15 cellular contexts compared by ENCODE assay signal in genomic region chr17:72423286-72423589, GRCh38.
DNase-seq lines count a peak whose midpoint lies in the region; ATAC-seq and TF ChIP-seq lines count a peak whose summit lies in the region.
"Had no signal": no experiment of that assay in that cellular context is flagged by ENCODE, and none has a peak within 500 bp of the region (broad histone marks: within the 10 kb centered on the region; RNA-seq: fewer than 3 reads in every experiment).

No MANE protein-coding gene starts in this region.

- no peaks in the 10 kb centered on the region for H3K36me3 ChIP-seq in BE2C
- peaks cover 11% of the 10 kb centered on the region for H3K36me3 ChIP-seq in OCI-LY3 (replicated peaks; ENCODE audit: low read depth, low read length)
- no peaks in the 10 kb centered on the region for H3K36me3 ChIP-seq in neuronal stem cell (replicated peaks in 1 of 2; ENCODE audit: control insufficient read depth in 2 of 2, insufficient read depth in 2 of 2, low read length in 2 of 2)
- H3K36me3 ChIP-seq in WERI-Rb-1, result peaks cover 3% of the 10 kb centered on the region
- H3K36me3 ChIP-seq: upper lobe of right lung had no signal

- H2AFZ ChIP-seq in OCI-LY3 (ENCODE audit: low read depth, low read length) (no peak overlapping the region), neuronal stem cell (ENCODE audit: low read length) (no peak overlapping the region)
- H2AFZ ChIP-seq: parathyroid adenoma had no signal

- no CpG with 5 or more reads among the region's 5 CpGs for WGBS in neuronal stem cell (ENCODE audit: extremely low coverage in 2 of 2, insufficient read length in 2 of 2, insufficient replicate concordance in 1 of 2), 2 donors

- POLR2A ChIA-PET in MCF 10A (lab: Yijun Ruan, JAX), result interaction anchor here (0.6 to 1.6 kb wide), 4 partner anchors 9 to 71 kb away, joined by 3 read pairs; no protein-coding TSS in a partner anchor

- no TSS peak for BruUV-seq in MCF 10A (replicated peaks; lab: Mats Ljungman, UMichigan)

- H3K18ac ChIP-seq in neuronal stem cell (ENCODE audit: low read length), result no peak overlapping the region

- no peaks in the 10 kb centered on the region for H4K20me1 ChIP-seq in OCI-LY3 (ENCODE audit: insufficient read depth, low read length)

- H3K4ac ChIP-seq in neuronal stem cell (ENCODE audit: low read length), result no peak overlapping the region

- no peak overlapping the region for H2BK5ac ChIP-seq in neuronal stem cell (ENCODE audit: low read length)

- H3K36me3 Mint-ChIP-seq in MCF 10A (ENCODE audit: insufficient read depth, unreplicated experiment) (peaks cover 71% of the 10 kb centered on the region), natural killer cell (no peaks in the 10 kb centered on the region)
- H3K36me3 Mint-ChIP-seq: activated naive CD4-positive, alpha-beta T cell treated with anti-CD3 and anti-CD28 coated beads, Interleukin-2, amount 50 U/mL, for 24 hours had no signal

- H2BK12ac ChIP-seq in neuronal stem cell (ENCODE audit: low read length), result no peak overlapping the region

- no peak overlapping the region for H4K8ac ChIP-seq in neuronal stem cell (ENCODE audit: low read depth, low read length)

- H4K91ac ChIP-seq in neuronal stem cell (ENCODE audit: low read depth, low read length, poor library complexity), result no peak overlapping the region

- peak overlapping the region; percentile 90 for H3K9ac ChIP-seq in OCI-LY3 (ENCODE audit: low read length)
- H3K9ac ChIP-seq in neuronal stem cell (ENCODE audit: low read depth, low read length, poor library complexity), result no peak overlapping the region
- H3K9ac ChIP-seq: parathyroid adenoma had no signal

- H3K23ac ChIP-seq in neuronal stem cell (ENCODE audit: low read depth, low read length, poor library complexity), result no peak overlapping the region

- ATAC-seq in natural killer cell, result no peak

- peaks cover 5% of the 10 kb centered on the region for H3K79me2 ChIP-seq in OCI-LY3 (ENCODE audit: low read length)
- H3K79me2 ChIP-seq: parathyroid adenoma had no signal

- H3K4me2 ChIP-seq in OCI-LY3 (ENCODE audit: low read length) (peak overlapping the region; percentile 97), neuronal stem cell (ENCODE audit: insufficient read depth, low read length, poor library complexity, severe bottlenecking) (no peak overlapping the region)

- H2BK15ac ChIP-seq in neuronal stem cell (ENCODE audit: low read length), result peak overlapping the region; percentile 31

- H3K27ac Mint-ChIP-seq in MCF 10A (ENCODE audit: low read depth, unreplicated experiment), result peak overlapping the region; percentile 63
- H3K27ac Mint-ChIP-seq in natural killer cell, result no peak overlapping the region
- H3K27ac Mint-ChIP-seq: activated naive CD4-positive, alpha-beta T cell treated with anti-CD3 and anti-CD28 coated beads, Interleukin-2, amount 50 U/mL, for 24 hours had no signal

- H3K4me3 Mint-ChIP-seq in MCF 10A (ENCODE audit: unreplicated experiment) (peak overlapping the region; percentile 19), natural killer cell (no peak overlapping the region)
- H3K4me3 Mint-ChIP-seq: activated naive CD4-positive, alpha-beta T cell treated with anti-CD3 and anti-CD28 coated beads, Interleukin-2, amount 50 U/mL, for 24 hours had no signal

- no peak for TF ChIP-seq CTCF in BE2C (IDR thresholded peaks at IDR 0.05; ENCODE audit: low read depth, low read length)
- no peak for TF ChIP-seq CTCF in OCI-LY3 (IDR thresholded peaks at IDR 0.05; ENCODE audit: low read depth, low read length)
- TF ChIP-seq CTCF in MCF 10A (IDR thresholded peaks at IDR 0.05; ENCODE audit: unreplicated experiment), result no peak
- no peak for TF ChIP-seq CTCF in WERI-Rb-1 (IDR thresholded peaks at IDR 0.05; ENCODE audit: low read depth, low read length)
- TF ChIP-seq CTCF in natural killer cell (IDR thresholded peaks at IDR 0.05), result no peak

- peaks cover 53% of the 10 kb centered on the region for H3K4me1 Mint-ChIP-seq in MCF 10A (ENCODE audit: insufficient read depth, unreplicated experiment)
- H3K4me1 Mint-ChIP-seq in natural killer cell, result no peaks in the 10 kb centered on the region
- H3K4me1 Mint-ChIP-seq: activated naive CD4-positive, alpha-beta T cell treated with anti-CD3 and anti-CD28 coated beads, Interleukin-2, amount 50 U/mL, for 24 hours had no signal

- H3K9me3 ChIP-seq in BE2C (no peaks in the 10 kb centered on the region), OCI-LY3 (ENCODE audit: insufficient read depth, low read length) (peaks cover under 1% of the 10 kb centered on the region; the same call in 1 of the 2 replicates), neuronal stem cell (replicated peaks in 1 of 2; ENCODE audit: control insufficient read depth in 2 of 2, insufficient read depth in 1 of 2, low read depth in 1 of 2, low read length in 2 of 2) (peaks cover 0 to under 1% of the 10 kb centered on the region in 2 donors), WERI-Rb-1 (ENCODE audit: severe bottlenecking) (peaks cover 9% of the 10 kb centered on the region)

- 0 out of 2 replicates have a peak overlapping the region, but pooled peaks have one; percentile 9 for H3K4me3 ChIP-seq in BE2C (ENCODE audit: low read depth, low read length)
- peak overlapping the region; percentile 74 for H3K4me3 ChIP-seq in OCI-LY3 (ENCODE audit: low read length)
- no peak overlapping the region for H3K4me3 ChIP-seq in neuronal stem cell (ENCODE audit: low read length in 2 of 2)
- H3K4me3 ChIP-seq in WERI-Rb-1 (ENCODE audit: low read depth, low read length), result no peak overlapping the region
- H3K4me3 ChIP-seq: esophagus squamous epithelium, upper lobe of right lung had no signal

- peak overlapping the region; percentile 21 for H2AK5ac ChIP-seq in neuronal stem cell (ENCODE audit: low read depth, low read length)

- CTCF ChIA-PET in MCF 10A (lab: Yijun Ruan, JAX), result no interaction called here

- peaks cover 9% of the 10 kb centered on the region for H3K9me3 Mint-ChIP-seq in MCF 10A (ENCODE audit: unreplicated experiment)
- H3K9me3 Mint-ChIP-seq in natural killer cell, result peaks cover 3 to 5% of the 10 kb centered on the region in 2 donors
- H3K9me3 Mint-ChIP-seq: activated naive CD4-positive, alpha-beta T cell treated with anti-CD3 and anti-CD28 coated beads, Interleukin-2, amount 50 U/mL, for 24 hours had no signal

- H3K4me1 ChIP-seq in BE2C (peaks cover 14% of the 10 kb centered on the region), OCI-LY3 (ENCODE audit: low read length) (peaks cover 81% of the 10 kb centered on the region), neuronal stem cell (ENCODE audit: control insufficient read depth in 2 of 2, insufficient read depth in 1 of 2, low read depth in 1 of 2, low read length in 2 of 2) (peaks cover 2 to 5% of the 10 kb centered on the region in 2 donors)
- H3K4me1 ChIP-seq: parathyroid adenoma, upper lobe of right lung had no signal

- no peak overlapping the region for H2BK120ac ChIP-seq in neuronal stem cell (ENCODE audit: low read depth, low read length)

- H3K27me3 ChIP-seq in BE2C (no peaks in the 10 kb centered on the region), OCI-LY3 (ENCODE audit: low read depth, low read length) (no peaks in the 10 kb centered on the region), neuronal stem cell (ENCODE audit: control insufficient read depth in 3 of 3, insufficient read depth in 3 of 3, low read depth in 1 of 3, low read length in 3 of 3) (no peaks in the 10 kb centered on the region), WERI-Rb-1 (ENCODE audit: insufficient read depth, low read depth, severe bottlenecking) (no peaks in the 10 kb centered on the region)
- H3K27me3 ChIP-seq: esophagus squamous epithelium, upper lobe of right lung had no signal

- H3K14ac ChIP-seq in neuronal stem cell (ENCODE audit: low read length), result peak overlapping the region; percentile 9

- H3K27ac ChIP-seq in OCI-LY3 (ENCODE audit: low read length) (peak overlapping the region; percentile 98), neuronal stem cell (replicated peaks; ENCODE audit: low read length) (no peak overlapping the region), WERI-Rb-1 (no peak overlapping the region)
- H3K27ac ChIP-seq: parathyroid adenoma, upper lobe of right lung had no signal

- intact Hi-C loops in MCF 10A (cut with micrococcal nuclease), result loop anchor here (2.0 to 5.0 kb wide), 2 partner anchors 34 to 44 kb away; no protein-coding TSS in a partner anchor
- intact Hi-C loops in natural killer cell (cut with micrococcal nuclease), result no loop called here

- no peaks in the 10 kb centered on the region for H3K27me3 Mint-ChIP-seq in MCF 10A (ENCODE audit: insufficient read depth, unreplicated experiment)
- no peaks in the 10 kb centered on the region for H3K27me3 Mint-ChIP-seq in natural killer cell (ENCODE audit: low read depth in 2 of 2)
- H3K27me3 Mint-ChIP-seq: activated naive CD4-positive, alpha-beta T cell treated with anti-CD3 and anti-CD28 coated beads, Interleukin-2, amount 50 U/mL, for 24 hours had no signal

- DNase-seq in BE2C (no peak), MCF 10A (ENCODE audit: unreplicated experiment) (no peak), neuronal stem cell (ENCODE audit: low spot score) (no peak), WERI-Rb-1 (no peak), HuH-7.5 (ENCODE audit: low spot score) (no peak), natural killer cell (no peak), mucosa of gallbladder (ENCODE audit: low spot score) (no peak)
- DNase-seq: activated CD4-positive, alpha-beta T cell treated with anti-CD3 and anti-CD28 coated beads for 4 hours; esophagus squamous epithelium; NCI-H1436 treated with DMSO at 0.1 percent for 48 hours; SHP77 treated with DMSO at 0.1 percent for 48 hours; upper lobe of right lung had no signal

- no peaks in the 10 kb centered on the region for H3K79me1 ChIP-seq in neuronal stem cell (ENCODE audit: low read depth, low read length)

Comparison
In these comparisons a context has a peak if more than half of its experiments do, and no peak if none do; other contexts are left out.
1. H3K4me3 ChIP-seq: peak in BE2C (single experiment) and OCI-LY3 (single experiment); none in neuronal stem cell (0 of 2) and WERI-Rb-1 (single experiment).